12 cellular contexts compared by ENCODE assay signal in genomic region chr2:129993151-129993550, GRCh38. TPM values are rescaled to one million over a fixed set of nuclear protein-coding genes. Genes with fewer than 3 reads are reported as not detected.
"Had no signal": no experiment of that assay in that cellular context is flagged by ENCODE, and none has a peak within 500 bp of the region (broad histone marks: within the 10 kb centered on the region; RNA-seq: fewer than 3 reads in every experiment).

No MANE protein-coding gene starts in this region.

RNA-seq across cellular contexts. Expression of gene RAB6C, which starts 13.7 kb away (rescaled TPM):
- total RNA-seq: activated B cell treated with CpG ODN at 0.5 μM for 24 hours; activated CD4-positive, alpha-beta memory T cell treated with anti-CD3 and anti-CD28 coated beads for 36 hours; activated naive CD4-positive, alpha-beta T cell treated with anti-CD3 and anti-CD28 coated beads for 36 hours; activated naive CD4-positive, alpha-beta T cell treated with anti-CD3 and anti-CD28 coated beads, Interleukin-2, amount 50 U/mL, for 72 hours; activated T-cell treated with anti-CD3 and anti-CD28 coated beads, Interleukin-2, amount 50 U/mL, for 4 hours; activated T-helper 1 cell treated with anti-CD3 and anti-CD28 coated beads, Interleukin-12 subunit alpha, Interleukin-12 subunit beta, Interleukin-2, Interleukin-4 antibody, amounts not matched to agents 30 ng/mL and 10 ng/mL and 1 ng/mL, durations not matched to agents 14 hours and 24 hours and 36 hours; MCF 10A; OCI-LY7; PC-9; SK-MEL-5; T-cell; T-helper 17 cell had no signal
